ENCODE assay signal across 8 cellular contexts in genomic region chr12:108729612-108730336, GRCh38. TPM values are rescaled to one million over a fixed set of nuclear protein-coding genes. Genes with fewer than 3 reads are reported as not detected.
DNase-seq lines count a peak whose midpoint lies in the region; ATAC-seq, FAIRE-seq and TF ChIP-seq lines count a peak whose summit lies in the region.

No MANE protein-coding gene starts in this region.

- H3K4me3 Mint-ChIP-seq in endothelial cell (ENCODE audit: unreplicated experiment), result peak overlapping the region; percentile 97
- H3K4me3 Mint-ChIP-seq in nephron progenitor cell, result peak overlapping the region; percentile 95

- H3K9me3 Mint-ChIP-seq in endothelial cell (ENCODE audit: unreplicated experiment) (no peaks in the 10 kb centered on the region), nephron progenitor cell (no peaks in the 10 kb centered on the region)

- TF ChIP-seq RAD21 in A549 (conservative IDR thresholded peaks at IDR 0.05 in 1 of 2, IDR thresholded peaks at IDR 0.05 in 1 of 2), result no peak

- POLR2A ChIA-PET in A549 (lab: Yijun Ruan, JAX), result interaction anchor here (1.0 to 1.4 kb wide), 6 partner anchors 8 to 167 kb away, joined by 3 to 8 read pairs (median 4); partner anchors contain the start of gene ISCU

- H3K4me1 Mint-ChIP-seq in endothelial cell (ENCODE audit: unreplicated experiment), result peaks cover 50% of the 10 kb centered on the region
- peaks cover 49% of the 10 kb centered on the region for H3K4me1 Mint-ChIP-seq in nephron progenitor cell

- H3K27ac ChIP-seq in A549, result peak overlapping the region; percentile 87 to 98

- H3K36me3 Mint-ChIP-seq in endothelial cell (ENCODE audit: low read depth, unreplicated experiment), result peaks cover 6% of the 10 kb centered on the region
- H3K36me3 Mint-ChIP-seq in nephron progenitor cell (ENCODE audit: low read depth), result peaks cover 9% of the 10 kb centered on the region

- H3K4me2 ChIP-seq in A549, result peak overlapping the region; percentile 93

- ATAC-seq in A549, result no peak
- no peak for ATAC-seq in HG03175 (IDR thresholded peaks at IDR 0.05; ENCODE audit: unreplicated experiment)

- TF ChIP-seq CTCF in A549 (IDR thresholded peaks at IDR 0.05) (no peak), endothelial cell (IDR thresholded peaks at IDR 0.05; ENCODE audit: unreplicated experiment) (no peak), nephron progenitor cell (IDR thresholded peaks at IDR 0.05) (no peak)

- FAIRE-seq in A549 (lab: Jason Lieb, UNC), result no peak

- TF ChIP-seq EP300 in A549 (IDR thresholded peaks at IDR 0.05), result no peak

- H3K27me3 Mint-ChIP-seq in endothelial cell (ENCODE audit: unreplicated experiment) (peaks cover 12% of the 10 kb centered on the region), nephron progenitor cell (ENCODE audit: low read depth, poor library complexity) (peaks cover 5% of the 10 kb centered on the region)

- H3K4me3 ChIP-seq in A549, result peak overlapping the region; percentile 92

- TF ChIP-seq POLR2A in A549 (IDR thresholded peaks at IDR 0.05; ENCODE audit: low read length), result no peak

- DNase-seq in A549 (ENCODE audit: low read depth in 1 of 2, low spot score in 1 of 2) (no peak), H4 (ENCODE audit: low spot score) (peak; percentile 29), RPMI7951 (ENCODE audit: low read depth) (peak; percentile 60), endothelial cell (ENCODE audit: low spot score) (no peak), nephron progenitor cell (no peak), NOMO-1 treated with dmso at 0.1 percent for 144 hours (lab: John Stamatoyannopoulos, UW; ENCODE audit: unreplicated experiment) (no peak), SKM-1 treated with dmso at 0.1 percent for 144 hours (lab: John Stamatoyannopoulos, UW; ENCODE audit: unreplicated experiment) (no peak)

- peaks cover 68% of the 10 kb centered on the region for H3K4me1 ChIP-seq in A549

- H3K27ac Mint-ChIP-seq in endothelial cell (ENCODE audit: unreplicated experiment) (peak overlapping the region; percentile 89), nephron progenitor cell (peak overlapping the region; percentile 98)

- CTCF ChIA-PET in A549 (lab: Yijun Ruan, JAX), result interaction anchor here (0.9 to 1.4 kb wide), 4 partner anchors 10 to 65 kb away, joined by 3 to 8 read pairs (median 4); no protein-coding TSS in a partner anchor

- 4% methylated on average over 14 of the region's 14 CpGs for WGBS in A549 (ENCODE audit: missing lambda C conversion rate)

- H3K9me3 ChIP-seq in A549, result no peaks in the 10 kb centered on the region

TF ChIP-seq in A549, 52 proteins besides CTCF, POLR2A, EP300 and RAD21:
- TF ChIP-seq EHF (CRISPR knock-in tag; IDR thresholded peaks at IDR 0.05) (no peak), TP53 (CRISPR knock-in tag; IDR thresholded peaks at IDR 0.05) (0 out of 2 replicates have a peak, but pooled peaks have one; percentile 27), POLR2AphosphoS2 (conservative IDR thresholded peaks at IDR 0.05; ENCODE audit: low read length) (0 out of 2 replicates have a peak, but pooled peaks have one; percentile 44)

RNA-seq across cellular contexts. Expression of gene CORO1C, which starts 1.5 kb away (rescaled TPM):
- 245 and 296 TPM in 2 replicates for polyA plus RNA-seq in A549 (2011; rRNA removed)
- 158 and 173 TPM in 2 replicates for polyA plus RNA-seq in A549 (2012; cell fraction: cytosol; rRNA removed)
- 116 and 183 TPM in 2 replicates for polyA plus RNA-seq in A549 (2012; cell fraction: nucleus; rRNA removed)
- 165 to 189 TPM (median 166 TPM) in 3 replicates for polyA plus RNA-seq in A549 (2017; fragmentation: RNase III; extraction: RNeasy Plus Mini Kit Qiagen cat#74134 plus additional on column Dnase treatment)
- 601 and 684 TPM in 2 replicates for polyA minus RNA-seq in A549 (2011; rRNA and poly(A)+ RNA removed)
- total RNA-seq in H4 (2014; rRNA removed; shearing (Covaris generic)), result 49.5 and 57.7 TPM in 2 replicates
- total RNA-seq in RPMI7951 (2014; rRNA removed; shearing (Covaris generic)), result 84.3 and 91.2 TPM in 2 replicates
- total RNA-seq in endothelial cell (ENCODE audit: unreplicated experiment), result 380 TPM

Comparison
In these comparisons a context has a peak if more than half of its experiments do, and no peak if none do; other contexts are left out.
1. DNase-seq: peak in H4 (single experiment) and RPMI7951 (single experiment); none in A549 (0 of 2), endothelial cell (single experiment), nephron progenitor cell (single experiment), NOMO-1 treated with dmso at 0.1 percent for 144 hours (single experiment) and SKM-1 treated with dmso at 0.1 percent for 144 hours (single experiment).